ENCODE assay signal across 15 cellular contexts in the genomic region with DNA sequence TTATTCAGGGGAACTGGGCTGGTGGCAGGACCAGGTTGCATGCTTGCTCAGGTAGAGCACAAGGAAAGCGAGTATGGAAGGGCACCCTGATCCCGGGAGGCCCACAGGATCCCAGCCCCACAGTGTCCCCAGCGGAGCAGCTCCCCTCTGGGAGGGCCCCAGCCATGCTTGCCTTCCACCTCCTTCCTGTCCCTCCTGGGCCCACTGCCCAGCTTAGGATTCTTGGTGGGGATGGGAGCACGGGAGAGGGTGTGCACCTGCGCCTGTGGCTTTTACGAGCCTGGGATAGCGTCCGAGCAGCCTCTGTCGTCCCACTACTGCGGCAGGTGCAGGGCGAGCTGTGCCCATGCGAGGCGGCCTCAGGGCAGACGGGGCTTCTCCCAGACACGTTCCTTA.
"Had no signal": no experiment of that assay in that cellular context is flagged by ENCODE, and none has a peak within 500 bp of the region (broad histone marks: within the 10 kb centered on the region; RNA-seq: fewer than 3 reads in every experiment).

No MANE protein-coding gene starts in this region.

- H3K27ac ChIP-seq: body of pancreas, neutrophil, parathyroid adenoma, transverse colon, uterus had no signal

- H3K4me1 ChIP-seq: parathyroid adenoma had no signal

- FAIRE-seq: frontal cortex had no signal

- H3K27me3 ChIP-seq: body of pancreas, neutrophil, suprapubic skin, transverse colon, uterus had no signal

- H3K9me3 ChIP-seq: body of pancreas, neutrophil, suprapubic skin, transverse colon, uterus had no signal

- DNase-seq: activated CD4-positive, alpha-beta T cell treated with anti-CD3 and anti-CD28 coated beads for 36 hours; activated CD4-positive, alpha-beta T cell treated with anti-CD3 and anti-CD28 coated beads, Interleukin-2, amount 50 U/mL, for 48 hours; activated naive CD8-positive, alpha-beta T cell treated with anti-CD3 and anti-CD28 coated beads, Interleukin-2, amount 10 ng/mL, durations not matched to agents 7 days and 5 days; cortex of kidney; mesenchymal stem cell; natural killer cell; stimulated activated naive CD8-positive, alpha-beta T cell treated with anti-CD3 and anti-CD28 coated beads, Interleukin-15, amount 100 ng/mL, for 72 hours; T-cell; transverse colon; uterus had no signal

- H3K9ac ChIP-seq: parathyroid adenoma had no signal

- H3K36me3 ChIP-seq: transverse colon, uterus had no signal

- H3K4me3 ChIP-seq: body of pancreas, suprapubic skin, transverse colon, uterus had no signal
